ENCODE assay signal across 8 cellular contexts in the genomic region with DNA sequence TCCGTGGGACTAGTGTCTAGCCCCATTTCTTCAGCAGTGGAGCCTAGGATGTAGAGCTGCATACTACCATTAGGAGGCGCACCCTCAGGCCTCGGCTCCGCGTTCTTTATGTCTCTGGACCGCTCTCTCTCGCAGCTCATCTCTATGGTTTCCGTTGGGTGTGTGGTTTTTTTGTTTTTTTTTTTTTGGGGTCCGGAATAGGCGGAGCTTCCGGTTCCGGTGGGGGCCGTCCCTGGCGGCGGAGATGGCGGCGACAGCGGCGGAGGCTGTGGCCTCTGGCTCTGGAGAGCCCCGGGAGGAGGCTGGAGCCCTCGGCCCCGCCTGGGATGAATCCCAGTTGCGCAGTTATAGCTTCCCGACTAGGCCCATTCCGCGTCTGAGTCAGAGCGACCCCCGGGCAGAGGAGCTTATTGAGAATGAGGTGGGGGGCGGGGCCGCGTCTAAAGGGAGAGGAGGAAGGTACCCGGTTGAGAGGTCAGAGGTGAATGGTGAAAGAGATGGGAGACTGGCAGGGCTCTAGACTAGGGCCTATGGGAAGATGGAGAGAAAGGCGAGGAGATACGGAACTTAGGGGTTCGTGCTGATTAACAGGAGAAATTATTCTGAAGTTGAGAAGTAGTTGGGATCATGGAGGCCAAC. TPM values are rescaled to one million over a fixed set of nuclear protein-coding genes. Genes with fewer than 3 reads are reported as not detected.
A peak's percentile ranks its signal among the peaks of the same experiment; 100 is the strongest.
DNase-seq lines count a peak whose midpoint lies in the region; ATAC-seq and TF ChIP-seq lines count a peak whose summit lies in the region.

A gene (plus strand): TSS at position 229 of the 639 bp plus-strand sequence. CDS start 16 bp downstream, at position 245.

- H3K27ac ChIP-seq in RWPE2 (ENCODE audit: poor library complexity, severe bottlenecking), result peak within 1 kb of the TSS; percentile 32

- H3K27me3 Mint-ChIP-seq in nephron progenitor cell (ENCODE audit: low read depth, poor library complexity), result peaks cover 5% of the 10 kb centered on the region
- no peaks in the 10 kb centered on the region for H3K27me3 Mint-ChIP-seq in stimulated activated naive CD8-positive, alpha-beta T cell treated with anti-CD3 and anti-CD28 coated beads, Interleukin-15, amount 100 ng/mL, for 72 hours

- peaks cover 33% of the 10 kb centered on the region for H3K36me3 Mint-ChIP-seq in nephron progenitor cell (ENCODE audit: low read depth)

- no peaks in the 10 kb centered on the region for H3K27me3 ChIP-seq in RWPE2 (ENCODE audit: insufficient read depth, poor library complexity, severe bottlenecking)

- H3K9ac ChIP-seq in ES-I3 (ENCODE audit: low read depth, low read length), result peak within 1 kb of the TSS; percentile 77; the same call in 1 of the 2 replicates

- no peak within 1 kb of the TSS for H3K4me3 Mint-ChIP-seq in nephron progenitor cell
- peak within 1 kb of the TSS in 1 of 2 donors; percentile 57 for H3K4me3 Mint-ChIP-seq in stimulated activated naive CD8-positive, alpha-beta T cell treated with anti-CD3 and anti-CD28 coated beads, Interleukin-15, amount 100 ng/mL, for 72 hours

- peak within 1 kb of the TSS; percentile 68 for H3K27ac Mint-ChIP-seq in nephron progenitor cell
- peak within 1 kb of the TSS; percentile 19 to 58 for H3K27ac Mint-ChIP-seq in stimulated activated naive CD8-positive, alpha-beta T cell treated with anti-CD3 and anti-CD28 coated beads, Interleukin-15, amount 100 ng/mL, for 72 hours

- H3K9me3 Mint-ChIP-seq in nephron progenitor cell, result no peaks in the 10 kb centered on the region
- H3K9me3 Mint-ChIP-seq in stimulated activated naive CD8-positive, alpha-beta T cell treated with anti-CD3 and anti-CD28 coated beads, Interleukin-15, amount 100 ng/mL, for 72 hours, result no peaks in the 10 kb centered on the region

- H3K36me3 ChIP-seq in ES-I3 (ENCODE audit: insufficient read depth, low read length) (peaks cover 20% of the 10 kb centered on the region), RWPE2 (ENCODE audit: low read depth) (peaks cover 34% of the 10 kb centered on the region)

- H3K4me1 ChIP-seq in ES-I3 (ENCODE audit: insufficient read depth, low read length) (peaks cover 10% of the 10 kb centered on the region; the same call in 1 of the 2 replicates), RWPE2 (ENCODE audit: insufficient read depth, poor library complexity, severe bottlenecking) (peaks cover 11% of the 10 kb centered on the region)

- peak; percentile 77 for TF ChIP-seq CTCF in LNCaP clone FGC (IDR thresholded peaks at IDR 0.05; ENCODE audit: control insufficient read depth, extremely low read depth, insufficient read depth)
- peak; percentile 96 for TF ChIP-seq CTCF in RWPE2 (IDR thresholded peaks at IDR 0.05; ENCODE audit: poor library complexity, severe bottlenecking)
- peak; percentile 83 for TF ChIP-seq CTCF in nephron progenitor cell (IDR thresholded peaks at IDR 0.05)

- H3K9me3 ChIP-seq in ES-I3 (ENCODE audit: control insufficient read depth, insufficient read depth, low read length), result no peaks in the 10 kb centered on the region
- no peaks in the 10 kb centered on the region for H3K9me3 ChIP-seq in RWPE2 (ENCODE audit: severe bottlenecking)

- peak; percentile 93 for DNase-seq in H4 (ENCODE audit: low spot score)
- DNase-seq in LNCaP clone FGC (ENCODE audit: low read depth), result peak; percentile 71
- DNase-seq in RWPE2 (ENCODE audit: low spot score), result peak; percentile 91
- peak; percentile 82 for DNase-seq in activated T-helper 9 cell treated with anti-CD3 and anti-CD28 coated beads, Interleukin-2, amount 50 U/mL, for 16 hours (ENCODE audit: low read depth)
- DNase-seq in fibroblast of the conjunctiva (ENCODE audit: low read depth), result peak; percentile 92
- DNase-seq in nephron progenitor cell, result peak; percentile 83
- DNase-seq in stimulated activated naive CD8-positive, alpha-beta T cell treated with anti-CD3 and anti-CD28 coated beads, Interleukin-15, amount 100 ng/mL, for 72 hours, result peak; percentile 86 to 92

- no peaks in the 10 kb centered on the region for H3K4me1 Mint-ChIP-seq in nephron progenitor cell
- peaks cover 11% of the 10 kb centered on the region for H3K4me1 Mint-ChIP-seq in stimulated activated naive CD8-positive, alpha-beta T cell treated with anti-CD3 and anti-CD28 coated beads, Interleukin-15, amount 100 ng/mL, for 72 hours

- H3K4me3 ChIP-seq in LNCaP clone FGC (ENCODE audit: low read depth, low read length), result peak within 1 kb of the TSS; percentile 62
- peak within 1 kb of the TSS; percentile 81 for H3K4me3 ChIP-seq in RWPE2 (ENCODE audit: severe bottlenecking)

- peak; percentile 97 for ATAC-seq in RWPE2 (ENCODE audit: low read depth)
- peak; percentile 96 for ATAC-seq in stimulated activated naive CD8-positive, alpha-beta T cell treated with anti-CD3 and anti-CD28 coated beads, Interleukin-15, amount 100 ng/mL, for 72 hours

RNA-seq across cellular contexts. Expression of the gene that starts here (rescaled TPM):
- total RNA-seq in H4 (2014; rRNA removed; shearing (Covaris generic)), result 5.6 and 6.4 TPM in 2 replicates

Comparison
In these comparisons a context has a peak if more than half of its experiments do, and no peak if none do; other contexts are left out.
1. Peak in every context shown above with its lines: DNase-seq, ATAC-seq, H3K4me3 ChIP-seq and H3K27ac ChIP-seq.